ENCODE assay signal across 13 cellular contexts in the genomic region with DNA sequence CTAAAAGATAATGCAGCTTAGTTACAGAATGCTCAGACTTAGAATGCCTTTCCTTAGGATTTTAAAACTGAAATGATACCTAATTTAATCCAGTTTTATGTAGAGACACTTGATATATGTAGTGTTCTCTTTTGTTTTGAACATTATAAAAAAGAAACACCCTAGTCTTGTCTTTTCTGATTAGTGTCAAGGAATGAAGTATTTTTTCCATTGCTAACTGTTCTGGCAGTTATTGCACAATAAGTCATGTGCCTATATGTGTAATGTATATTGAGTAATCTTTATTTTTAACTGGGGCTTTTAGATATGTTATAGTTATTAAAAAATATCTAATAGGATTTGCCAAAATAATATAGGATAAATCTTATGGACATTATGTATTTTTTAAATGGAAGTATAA. TPM values are rescaled to one million over a fixed set of nuclear protein-coding genes. Genes with fewer than 3 reads are reported as not detected.
DNase-seq lines count a peak whose midpoint lies in the region; ATAC-seq and TF ChIP-seq lines count a peak whose summit lies in the region.
"Had no signal": no experiment of that assay in that cellular context is flagged by ENCODE, and none has a peak within 500 bp of the region (broad histone marks: within the 10 kb centered on the region; RNA-seq: fewer than 3 reads in every experiment).

No MANE protein-coding gene starts in this region.

- no peaks in the 10 kb centered on the region for H3K9me3 Mint-ChIP-seq in activated naive CD4-positive, alpha-beta T cell treated with anti-CD3 and anti-CD28 coated beads for 36 hours
- no peaks in the 10 kb centered on the region for H3K9me3 Mint-ChIP-seq in stimulated activated memory B cell treated with anti-CD40 and anti-IgM and Interleukin-4, amounts not matched to agents 10 μg/mL and 1 μg/mL and 100 μg/mL, for 72 hours
- H3K9me3 Mint-ChIP-seq: type B pancreatic cell had no signal

- H3K9me2 ChIP-seq in PC-3 (replicated peaks; ENCODE audit: low read length) = no peaks in the 10 kb centered on the region

- peaks cover 9% of the 10 kb centered on the region for H3K36me3 Mint-ChIP-seq in activated naive CD4-positive, alpha-beta T cell treated with anti-CD3 and anti-CD28 coated beads for 36 hours (ENCODE audit: low read depth)
- H3K36me3 Mint-ChIP-seq in stimulated activated memory B cell treated with anti-CD40 and anti-IgM and Interleukin-4, amounts not matched to agents 10 μg/mL and 1 μg/mL and 100 μg/mL, for 72 hours = peaks cover 36% of the 10 kb centered on the region

- H3K4me3 ChIP-seq in PC-3 (ENCODE audit: low read length) (no peak overlapping the region), epithelial cell of esophagus (ENCODE audit: low read length) (peak overlapping the region; percentile 11), spleen (no peak overlapping the region)

- H3K27me3 ChIP-seq in PC-3 (ENCODE audit: low read length) (no peaks in the 10 kb centered on the region), spleen (replicated peaks in 1 of 7) (no peaks in the 10 kb centered on the region)
- H3K27me3 ChIP-seq: ascending aorta had no signal

- no peak overlapping the region for H2AFZ ChIP-seq in PC-3 (ENCODE audit: low read length)

- POLR2A ChIA-PET in PC-3 (lab: Charles Lee; ENCODE audit: unreplicated experiment) = no interaction called here

- H3K4me1 Mint-ChIP-seq in activated naive CD4-positive, alpha-beta T cell treated with anti-CD3 and anti-CD28 coated beads for 36 hours (ENCODE audit: low read depth) = peaks cover 57% of the 10 kb centered on the region
- peaks cover 62% of the 10 kb centered on the region for H3K4me1 Mint-ChIP-seq in stimulated activated memory B cell treated with anti-CD40 and anti-IgM and Interleukin-4, amounts not matched to agents 10 μg/mL and 1 μg/mL and 100 μg/mL, for 72 hours

- peak overlapping the region; percentile 12; the same call in 1 of the 2 replicates for H3K4me2 ChIP-seq in PC-3 (ENCODE audit: low read length)

- H3K9me3 ChIP-seq in PC-3 (ENCODE audit: low read length) = no peaks in the 10 kb centered on the region
- no peaks in the 10 kb centered on the region for H3K9me3 ChIP-seq in spleen
- H3K9me3 ChIP-seq: ascending aorta had no signal

- no peak overlapping the region for H3K9ac ChIP-seq in PC-3 (ENCODE audit: low read length)

- H3K27ac Mint-ChIP-seq in activated naive CD4-positive, alpha-beta T cell treated with anti-CD3 and anti-CD28 coated beads for 36 hours = peak overlapping the region; percentile 69
- peak overlapping the region; percentile 24 for H3K27ac Mint-ChIP-seq in stimulated activated memory B cell treated with anti-CD40 and anti-IgM and Interleukin-4, amounts not matched to agents 10 μg/mL and 1 μg/mL and 100 μg/mL, for 72 hours
- H3K27ac Mint-ChIP-seq: type B pancreatic cell had no signal

- H3K36me3 ChIP-seq in PC-3 (ENCODE audit: low read depth, low read length) (peaks cover 4% of the 10 kb centered on the region; the same call in 1 of the 2 replicates), spleen (peaks cover 0 to 21% (median 0%) of the 10 kb centered on the region in 6 donors)
- H3K36me3 ChIP-seq: ascending aorta had no signal

- H3K27ac ChIP-seq in PC-3 (ENCODE audit: low read length) (no peak overlapping the region), spleen (peak overlapping the region in 4 of 8 donors; percentile 13 to 68 (median 57))
- H3K27ac ChIP-seq: ascending aorta had no signal

- intact Hi-C loops in activated naive CD4-positive, alpha-beta T cell treated with anti-CD3 and anti-CD28 coated beads for 36 hours (cut with micrococcal nuclease) = loop anchor here (1.0 kb wide), 1 partner anchor 64 kb away; no protein-coding TSS in a partner anchor
- intact Hi-C loops in PC-3 (cut with micrococcal nuclease) = no loop called here
- intact Hi-C loops in spleen (cut with DNase I; ENCODE audit: low total_unique reads) = no loop called here

- no peaks in the 10 kb centered on the region for H3F3A ChIP-seq in PC-3 (ENCODE audit: low read length, unreplicated experiment)

- H3K79me2 ChIP-seq in PC-3 (ENCODE audit: low read length) = peaks cover 95% of the 10 kb centered on the region

- H4K20me1 ChIP-seq in PC-3 (ENCODE audit: low read length) = peaks cover 43% of the 10 kb centered on the region

- no peaks in the 10 kb centered on the region for H3K27me3 Mint-ChIP-seq in activated naive CD4-positive, alpha-beta T cell treated with anti-CD3 and anti-CD28 coated beads for 36 hours (ENCODE audit: low read depth)
- H3K27me3 Mint-ChIP-seq in stimulated activated memory B cell treated with anti-CD40 and anti-IgM and Interleukin-4, amounts not matched to agents 10 μg/mL and 1 μg/mL and 100 μg/mL, for 72 hours = no peaks in the 10 kb centered on the region
- H3K27me3 Mint-ChIP-seq: type B pancreatic cell had no signal

- no peak overlapping the region for H3K4me3 Mint-ChIP-seq in activated naive CD4-positive, alpha-beta T cell treated with anti-CD3 and anti-CD28 coated beads for 36 hours
- no peak overlapping the region for H3K4me3 Mint-ChIP-seq in stimulated activated memory B cell treated with anti-CD40 and anti-IgM and Interleukin-4, amounts not matched to agents 10 μg/mL and 1 μg/mL and 100 μg/mL, for 72 hours
- H3K4me3 Mint-ChIP-seq: type B pancreatic cell had no signal

- no peak for DNase-seq in activated naive CD4-positive, alpha-beta T cell treated with anti-CD3 and anti-CD28 coated beads for 36 hours
- DNase-seq in activated naive CD4-positive, alpha-beta T cell treated with Interleukin-2 at 50 U/mL for 16 hours = no peak
- DNase-seq in PC-3 (no peak), epithelial cell of esophagus (ENCODE audit: low read depth) (peak; percentile 65), spleen (no peak), NCI-H128 (lab: John Stamatoyannopoulos, UW; ENCODE audit: unreplicated experiment) (no peak)
- no peak for DNase-seq in NK-92 treated with Interleukin-12 subunit alpha and Interleukin-12 subunit beta, amount 100 ng/mL, for 24 hours (lab: John Stamatoyannopoulos, UW)
- DNase-seq: NCI-H1048, NCI-H69 had no signal

- CTCF ChIA-PET in activated naive CD4-positive, alpha-beta T cell treated with anti-CD3 and anti-CD28 coated beads for 36 hours (lab: Charles Lee) = interaction anchor here (3.6 kb wide), 1 partner anchor 10 kb away, joined by 15 read pairs; no protein-coding TSS in a partner anchor
- CTCF ChIA-PET in PC-3 (lab: Charles Lee) = no interaction called here

- ATAC-seq in PC-3 = no peak
- ATAC-seq in stimulated activated memory B cell treated with anti-CD40 and anti-IgM and Interleukin-4, amounts not matched to agents 10 μg/mL and 1 μg/mL and 100 μg/mL, for 72 hours = no peak
- ATAC-seq: sciatic nerve had no signal

- TF ChIP-seq CTCF in PC-3 (conservative IDR thresholded peaks at IDR 0.05; ENCODE audit: low read depth, low read length) (no peak), epithelial cell of esophagus (IDR thresholded peaks at IDR 0.05; ENCODE audit: insufficient read depth, low read depth, low read length, missing control alignments) (no peak), spleen (IDR thresholded peaks at IDR 0.05 in 8 of 11, conservative IDR thresholded peaks at IDR 0.05 in 3 of 11) (no peak)

- peaks cover 30% of the 10 kb centered on the region for H3K4me1 ChIP-seq in PC-3 (ENCODE audit: insufficient read depth, low read length)
- H3K4me1 ChIP-seq in spleen = peaks cover 47 to 92% (median 74%) of the 10 kb centered on the region in 6 donors

- no peak for TF ChIP-seq POLR2A in spleen (IDR thresholded peaks at IDR 0.05)

- no TSS peak for BruUV-seq in PC-3 (replicated peaks; lab: Mats Ljungman, UMichigan)

RNA-seq across cellular contexts. Expression of a gene that starts 4.5 kb away (rescaled TPM):
- total RNA-seq in activated naive CD4-positive, alpha-beta T cell treated with anti-CD3 and anti-CD28 coated beads for 36 hours = 10 to 100 TPM; 38.4 to 39.3 TPM
- 43.8 and 45.3 TPM in 2 replicates for total RNA-seq in PC-3 (2014; rRNA removed)
- 100 to 1,000 TPM in 1 of 7 donors, 10 to 100 TPM in 6; 55.6 to 120 (median 62.0) TPM for total RNA-seq in spleen
- polyA plus RNA-seq in spleen = 10 to 100 TPM; 23.0 to 36.8 (median 28.0) TPM
